8 cellular contexts compared by ENCODE assay signal in the genomic region with DNA sequence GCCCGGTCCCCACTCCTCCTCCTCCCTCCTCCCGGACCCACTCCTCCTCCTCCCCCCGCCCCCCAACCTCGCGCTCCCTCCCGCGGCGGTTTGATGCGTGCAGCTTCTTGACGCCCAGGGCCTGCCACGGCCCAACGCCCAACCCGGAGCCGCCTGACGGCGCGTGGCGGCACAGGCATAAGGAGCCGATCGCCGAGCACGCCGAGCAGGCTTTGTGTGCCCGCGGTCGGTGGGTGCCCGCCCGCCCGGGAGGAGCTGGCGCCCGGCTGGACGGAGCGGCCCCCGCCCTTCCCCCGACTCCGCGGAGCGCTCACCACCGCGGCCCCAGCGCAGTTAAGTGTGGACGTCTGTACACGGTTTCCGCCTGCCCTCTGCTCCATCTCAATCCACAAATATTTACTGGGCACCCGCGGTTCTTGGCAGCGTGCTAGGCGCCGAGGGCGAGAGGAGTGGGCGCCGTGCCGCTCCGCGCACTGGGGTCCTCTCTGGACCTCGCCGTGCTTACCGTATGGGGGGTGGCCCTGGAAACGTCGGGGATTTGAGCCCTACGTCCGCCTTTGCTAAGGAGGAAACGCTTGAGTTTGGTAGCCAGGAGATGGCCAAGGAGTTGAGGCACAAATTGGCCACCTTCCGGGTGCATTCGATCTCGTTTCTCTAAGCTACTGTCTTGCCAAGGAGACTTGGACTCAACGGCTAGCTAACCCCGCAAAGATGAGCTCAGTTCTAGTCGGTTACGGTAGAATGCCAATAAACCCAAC. TPM values are rescaled to one million over a fixed set of nuclear protein-coding genes. Genes with fewer than 3 reads are reported as not detected.
DNase-seq lines count a peak whose midpoint lies in the region; ATAC-seq, FAIRE-seq and TF ChIP-seq lines count a peak whose summit lies in the region.

No MANE protein-coding gene starts in this region.

- TF ChIP-seq CTCF in A673 (conservative IDR thresholded peaks at IDR 0.05; ENCODE audit: low read depth, low read length), result no peak
- TF ChIP-seq CTCF in WTC11 (IDR thresholded peaks at IDR 0.05), result no peak
- TF ChIP-seq CTCF in bronchial epithelial cell (IDR thresholded peaks at IDR 0.05; ENCODE audit: insufficient read depth, low read length, severe bottlenecking), result peak; percentile 10

- no peaks in the 10 kb centered on the region for H3K27me3 Mint-ChIP-seq in WTC11 (ENCODE audit: low read depth)

- H3K4me1 ChIP-seq in A673 (ENCODE audit: insufficient read depth, low read length, poor library complexity, severe bottlenecking) (peaks cover 28% of the 10 kb centered on the region), small intestine (ENCODE audit: control insufficient read depth in 2 of 2, insufficient read depth in 1 of 2, low read depth in 1 of 2, low read length in 1 of 2) (peaks cover 8 to 9% of the 10 kb centered on the region in 2 donors)

- no peaks in the 10 kb centered on the region for H3K9me3 ChIP-seq in A673 (ENCODE audit: low read depth, low read length, poor library complexity, severe bottlenecking)
- H3K9me3 ChIP-seq in small intestine (ENCODE audit: control insufficient read depth, low read depth), result no peaks in the 10 kb centered on the region

- H3K36me3 ChIP-seq in A673 (ENCODE audit: insufficient read depth, low read length, poor library complexity, severe bottlenecking) (no peaks in the 10 kb centered on the region), bronchial epithelial cell (ENCODE audit: control insufficient read depth, insufficient read depth, low read length) (no peaks in the 10 kb centered on the region), small intestine (ENCODE audit: control insufficient read depth in 2 of 2, insufficient read depth in 2 of 2, low read length in 2 of 2) (no peaks in the 10 kb centered on the region)

- peak overlapping the region; percentile 97 for H3K27ac Mint-ChIP-seq in WTC11

- H3K4me3 Mint-ChIP-seq in WTC11, result peak overlapping the region; percentile 96

- no peaks in the 10 kb centered on the region for H3K36me3 Mint-ChIP-seq in WTC11

- FAIRE-seq in bronchial epithelial cell (lab: Jason Lieb, UNC), result no peak
- no peak for FAIRE-seq in small intestine (lab: Jason Lieb, UNC)

- POLR2A ChIA-PET in A673 (lab: Charles Lee; ENCODE audit: low non-redundant PET), result interaction anchor here (0.6 to 1.0 kb wide), 6 partner anchors 11 to 1327 kb away, joined by 3 to 18 read pairs (median 6); a partner anchor contains a TSS
- POLR2A ChIA-PET in WTC11 (lab: Charles Lee), result interaction anchor here (0.5 to 2.3 kb wide), 16 partner anchors 9 to 176 kb away, joined by 3 to 36 read pairs (median 5); a partner anchor contains a TSS

- H3K27me3 ChIP-seq in A673 (replicated peaks; ENCODE audit: insufficient read depth, low read depth, low read length, poor library complexity), result no peaks in the 10 kb centered on the region
- no peaks in the 10 kb centered on the region for H3K27me3 ChIP-seq in bronchial epithelial cell (ENCODE audit: control insufficient read depth, insufficient read depth, low read length)
- no peaks in the 10 kb centered on the region for H3K27me3 ChIP-seq in small intestine (ENCODE audit: control insufficient read depth in 2 of 2, insufficient read depth in 2 of 2, low read length in 2 of 2)

- WGBS in small intestine, 3 donors, result 0% methylated on average over 38 to 70 of the region's 70 CpGs

- peak; percentile 72 for ATAC-seq in GM18868 (IDR thresholded peaks at IDR 0.05; ENCODE audit: unreplicated experiment)
- ATAC-seq in HG03159 (IDR thresholded peaks at IDR 0.05; ENCODE audit: unreplicated experiment), result peak; percentile 63
- peak; percentile 67 for ATAC-seq in WTC11

- H3K4me1 Mint-ChIP-seq in WTC11, result peaks cover 43% of the 10 kb centered on the region

- DNase-seq in A673 (ENCODE audit: low spot score) (peak; percentile 99), NCI-H2227 (lab: John Stamatoyannopoulos, UW; ENCODE audit: unreplicated experiment) (peak; percentile 97), WTC11 (ENCODE audit: low spot score) (peak; percentile 97), bronchial epithelial cell (ENCODE audit: low read depth) (peak; percentile 84), iPS-NIHi7 (ENCODE audit: extremely low spot score) (peak; percentile 92), small intestine (peak; percentile 97)

- BruUV-seq in A673 (replicated peaks; lab: Mats Ljungman, UMichigan), result no TSS peak

- CTCF ChIA-PET in A673 (lab: Charles Lee), result interaction anchor here (0.9 to 1.1 kb wide), 2 partner anchors 26 to 108 kb away, joined by 3 to 4 read pairs; no protein-coding TSS in a partner anchor
- CTCF ChIA-PET in WTC11 (lab: Charles Lee), result interaction anchor here (0.5 to 4.6 kb wide), 25 partner anchors 9 to 176 kb away, joined by 3 to 43 read pairs (median 4); a partner anchor contains a TSS

- intact Hi-C loops in A673 (cut with micrococcal nuclease; ENCODE audit: unreplicated experiment), result loop anchor here (2.0 kb wide), 1 partner anchor 15 kb away; a partner anchor contains a TSS

- H3K4me3 ChIP-seq in A673 (ENCODE audit: low read depth, low read length, poor library complexity, severe bottlenecking) (peak overlapping the region; percentile 92), bronchial epithelial cell (ENCODE audit: low read depth, low read length) (peak overlapping the region; percentile 71), small intestine (ENCODE audit: low read depth in 1 of 2, low read length in 2 of 2) (peak overlapping the region; percentile 97 to 99)

- no peaks in the 10 kb centered on the region for H3K9me3 Mint-ChIP-seq in WTC11

- peak overlapping the region; percentile 98 for H3K27ac ChIP-seq in A673 (ENCODE audit: low read depth, low read length, poor library complexity, severe bottlenecking)
- peak overlapping the region; percentile 17 to 98 for H3K27ac ChIP-seq in small intestine (ENCODE audit: low read depth in 1 of 2, low read length in 1 of 2)

TF ChIP-seq in WTC11, 78 proteins besides CTCF, POLR2A, EP300 and RAD21 (continues in another document):
- peak; percentile 53; the same call in 1 of the 2 replicates for TF ChIP-seq CREM (CRISPR knock-in tag; IDR thresholded peaks at IDR 0.05)
- TF ChIP-seq, protein P1, sequence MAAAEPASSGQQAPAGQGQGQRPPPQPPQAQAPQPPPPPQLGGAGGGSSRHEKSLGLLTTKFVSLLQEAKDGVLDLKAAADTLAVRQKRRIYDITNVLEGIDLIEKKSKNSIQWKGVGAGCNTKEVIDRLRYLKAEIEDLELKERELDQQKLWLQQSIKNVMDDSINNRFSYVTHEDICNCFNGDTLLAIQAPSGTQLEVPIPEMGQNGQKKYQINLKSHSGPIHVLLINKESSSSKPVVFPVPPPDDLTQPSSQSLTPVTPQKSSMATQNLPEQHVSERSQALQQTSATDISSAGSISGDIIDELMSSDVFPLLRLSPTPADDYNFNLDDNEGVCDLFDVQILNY (CRISPR knock-in tag; IDR thresholded peaks at IDR 0.05), result peak; percentile 93
- TF ChIP-seq, protein P2, sequence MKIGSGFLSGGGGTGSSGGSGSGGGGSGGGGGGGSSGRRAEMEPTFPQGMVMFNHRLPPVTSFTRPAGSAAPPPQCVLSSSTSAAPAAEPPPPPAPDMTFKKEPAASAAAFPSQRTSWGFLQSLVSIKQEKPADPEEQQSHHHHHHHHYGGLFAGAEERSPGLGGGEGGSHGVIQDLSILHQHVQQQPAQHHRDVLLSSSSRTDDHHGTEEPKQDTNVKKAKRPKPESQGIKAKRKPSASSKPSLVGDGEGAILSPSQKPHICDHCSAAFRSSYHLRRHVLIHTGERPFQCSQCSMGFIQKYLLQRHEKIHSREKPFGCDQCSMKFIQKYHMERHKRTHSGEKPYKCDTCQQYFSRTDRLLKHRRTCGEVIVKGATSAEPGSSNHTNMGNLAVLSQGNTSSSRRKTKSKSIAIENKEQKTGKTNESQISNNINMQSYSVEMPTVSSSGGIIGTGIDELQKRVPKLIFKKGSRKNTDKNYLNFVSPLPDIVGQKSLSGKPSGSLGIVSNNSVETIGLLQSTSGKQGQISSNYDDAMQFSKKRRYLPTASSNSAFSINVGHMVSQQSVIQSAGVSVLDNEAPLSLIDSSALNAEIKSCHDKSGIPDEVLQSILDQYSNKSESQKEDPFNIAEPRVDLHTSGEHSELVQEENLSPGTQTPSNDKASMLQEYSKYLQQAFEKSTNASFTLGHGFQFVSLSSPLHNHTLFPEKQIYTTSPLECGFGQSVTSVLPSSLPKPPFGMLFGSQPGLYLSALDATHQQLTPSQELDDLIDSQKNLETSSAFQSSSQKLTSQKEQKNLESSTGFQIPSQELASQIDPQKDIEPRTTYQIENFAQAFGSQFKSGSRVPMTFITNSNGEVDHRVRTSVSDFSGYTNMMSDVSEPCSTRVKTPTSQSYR (CRISPR knock-in tag; IDR thresholded peaks at IDR 0.05), result peak; percentile 64; the same call in 1 of the 2 replicates
- TF ChIP-seq, protein P3, sequence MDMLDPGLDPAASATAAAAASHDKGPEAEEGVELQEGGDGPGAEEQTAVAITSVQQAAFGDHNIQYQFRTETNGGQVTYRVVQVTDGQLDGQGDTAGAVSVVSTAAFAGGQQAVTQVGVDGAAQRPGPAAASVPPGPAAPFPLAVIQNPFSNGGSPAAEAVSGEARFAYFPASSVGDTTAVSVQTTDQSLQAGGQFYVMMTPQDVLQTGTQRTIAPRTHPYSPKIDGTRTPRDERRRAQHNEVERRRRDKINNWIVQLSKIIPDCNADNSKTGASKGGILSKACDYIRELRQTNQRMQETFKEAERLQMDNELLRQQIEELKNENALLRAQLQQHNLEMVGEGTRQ (CRISPR knock-in tag; IDR thresholded peaks at IDR 0.05), result no peak

RNA-seq across cellular contexts. Expression of a gene that starts 0.4 kb away (rescaled TPM):
- total RNA-seq in A673 (2021) (477 and 536 TPM in 2 replicates), WTC11 (2021) (301 to 339 TPM (median 318 TPM) in 3 replicates), bronchial epithelial cell (163 and 225 TPM in 2 replicates)
- polyA plus RNA-seq in small intestine, result 100 to 1,000 TPM; 273 to 308 (median 280) TPM

RNA-seq across cellular contexts. Expression of a gene that starts 11.0 kb away (rescaled TPM):
- total RNA-seq in A673 (2021) (85.7 and 92.9 TPM in 2 replicates), WTC11 (2021) (35.1 to 37.4 TPM (median 35.2 TPM) in 3 replicates), bronchial epithelial cell (60.3 and 74.1 TPM in 2 replicates)
- polyA plus RNA-seq in small intestine, result 100 to 1,000 TPM in 1 of 3 donors, 10 to 100 TPM in 2; 57.7 to 102 (median 59.2) TPM

RNA-seq across cellular contexts. Expression of a gene that starts 15.4 kb away (rescaled TPM):
- total RNA-seq in A673 (2021) (121 and 125 TPM in 2 replicates), WTC11 (2021) (97.4 to 98.5 TPM (median 98.0 TPM) in 3 replicates), bronchial epithelial cell (9.2 and 11.5 TPM in 2 replicates)
- 10 to 100 TPM; 45.2 to 55.0 (median 50.5) TPM for polyA plus RNA-seq in small intestine

RNA-seq across cellular contexts. Expression of a gene that starts 23.3 kb away (rescaled TPM):
- total RNA-seq in A673 (2021), result 45.7 and 46.5 TPM in 2 replicates
- 37.2 to 43.8 TPM (median 42.2 TPM) in 3 replicates for total RNA-seq in WTC11 (2021)
- 7.9 and 10.6 TPM in 2 replicates for total RNA-seq in bronchial epithelial cell
- 10 to 100 TPM; 12.5 to 16.6 (median 13.2) TPM for polyA plus RNA-seq in small intestine

RNA-seq across cellular contexts. Expression of a gene that starts 23.6 kb away (rescaled TPM):
- total RNA-seq in A673 (2021) (20.2 TPM in 2 replicates), WTC11 (2021) (32.0 to 41.0 TPM (median 37.9 TPM) in 3 replicates), bronchial epithelial cell (14.7 and 20.2 TPM in 2 replicates)
- polyA plus RNA-seq in small intestine, result 10 to 100 TPM; 27.8 to 79.8 (median 41.1) TPM

Comparison
In these comparisons a context has a peak if more than half of its experiments do, and no peak if none do; other contexts are left out.
1. Peak in every context shown above with its lines: DNase-seq, ATAC-seq, H3K4me3 ChIP-seq and H3K27ac ChIP-seq.